1 cellular context compared by ENCODE assay signal in genomic region chr12:123102781-123103503, GRCh38.
TF ChIP-seq lines count a peak whose summit lies in the region.

No MANE protein-coding gene starts in this region.

TF ChIP-seq in HepG2, 621 proteins besides CTCF, POLR2A, EP300 and RAD21 (continued from another document):
- TF ChIP-seq ZNF24 (IDR thresholded peaks at IDR 0.05) (no peak), SP140L (CRISPR knock-in tag; IDR thresholded peaks at IDR 0.05; ENCODE audit: borderline replicate concordance) (no peak), ZMYM3 (CRISPR knock-in tag; IDR thresholded peaks at IDR 0.05) (peak; percentile 82), SP5 (CRISPR knock-in tag; IDR thresholded peaks at IDR 0.05; ENCODE audit: borderline replicate concordance, low read depth) (no peak), CEBPG (CRISPR knock-in tag; IDR thresholded peaks at IDR 0.05) (peak; percentile 55), ATAD3A (CRISPR knock-in tag; IDR thresholded peaks at IDR 0.05) (no peak), ARID5B (CRISPR knock-in tag; IDR thresholded peaks at IDR 0.05) (peak; percentile 53; the same call in 1 of the 2 replicates), MEF2D (CRISPR knock-in tag; IDR thresholded peaks at IDR 0.05) (peak; percentile 58; the same call in 1 of the 2 replicates), FOSL2 (CRISPR knock-in tag; IDR thresholded peaks at IDR 0.05) (peak; percentile 79), ZNF431 (CRISPR knock-in tag; IDR thresholded peaks at IDR 0.05; ENCODE audit: borderline replicate concordance, low read depth) (no peak), ZNF770 (CRISPR knock-in tag; IDR thresholded peaks at IDR 0.05) (peak; percentile 98), EED (CRISPR knock-in tag; IDR thresholded peaks at IDR 0.05) (no peak), HNF4A (CRISPR knock-in tag; IDR thresholded peaks at IDR 0.05) (peak; percentile 13; the same call in 1 of the 2 replicates), ZMYM2 (CRISPR knock-in tag; IDR thresholded peaks at IDR 0.05) (peak; percentile 57; the same call in 1 of the 2 replicates), RARA (CRISPR knock-in tag; IDR thresholded peaks at IDR 0.05) (peak; percentile 66), NR2F1 (CRISPR knock-in tag; IDR thresholded peaks at IDR 0.05) (peak; percentile 77 to 83), RCOR2 (CRISPR knock-in tag; IDR thresholded peaks at IDR 0.05) (0 out of 2 replicates have a peak, but pooled peaks have one; percentile 25), ZNF460 (CRISPR knock-in tag; IDR thresholded peaks at IDR 0.05; ENCODE audit: borderline replicate concordance) (peak; percentile 84; the same call in 1 of the 2 replicates), NCOA2 (CRISPR knock-in tag; IDR thresholded peaks at IDR 0.05) (0 out of 2 replicates have a peak, but pooled peaks have one; percentile 19), TEAD3 (CRISPR knock-in tag; optimal IDR thresholded peaks at IDR 0.05; ENCODE audit: borderline replicate concordance) (peak; percentile 39), ZFP62 (CRISPR knock-in tag; IDR thresholded peaks at IDR 0.05) (no peak), GATAD2A (CRISPR knock-in tag; IDR thresholded peaks at IDR 0.05) (peak; percentile 68), HMG20A (CRISPR knock-in tag; IDR thresholded peaks at IDR 0.05; ENCODE audit: borderline replicate concordance) (0 out of 2 replicates have a peak, but pooled peaks have one; percentile 48)
